Comparison of ENCODE assay signal across 13 cellular contexts in the genomic region with DNA sequence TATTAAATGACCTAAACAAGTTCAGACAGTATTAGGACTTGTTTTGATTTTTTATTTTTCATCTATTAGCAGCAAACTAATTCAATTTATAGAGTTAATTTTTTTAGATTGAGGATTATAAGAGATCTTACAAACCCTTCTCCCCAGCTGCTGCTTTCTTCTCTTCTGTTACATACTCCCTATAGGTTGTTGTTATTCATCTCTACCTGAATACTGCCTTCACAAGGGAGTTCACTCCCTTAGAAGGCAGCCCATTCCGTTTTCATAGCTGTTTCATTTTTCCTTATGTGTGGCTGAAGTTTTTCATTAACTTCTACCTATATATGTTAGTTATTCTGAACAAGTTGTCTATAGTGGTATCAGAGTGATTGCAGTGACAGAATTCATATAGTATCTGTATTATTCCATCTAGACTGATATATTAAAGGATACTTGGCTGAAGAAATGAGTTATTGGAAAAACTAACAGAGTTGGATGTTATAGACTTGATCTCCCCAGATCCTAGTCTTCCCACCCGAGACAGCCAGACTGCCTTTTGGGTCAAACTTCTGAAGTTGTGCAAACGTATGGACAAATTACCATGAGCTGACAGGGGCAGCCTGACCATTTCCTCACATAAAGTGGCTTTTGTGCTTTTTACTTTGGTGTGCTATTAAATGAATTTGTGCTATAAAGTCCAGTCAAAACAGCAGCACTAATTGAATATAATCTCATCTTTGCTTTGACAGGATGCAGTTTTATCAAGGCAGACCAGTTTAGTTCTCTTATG. TPM values are rescaled to one million over a fixed set of nuclear protein-coding genes. Genes with fewer than 3 reads are reported as not detected.
DNase-seq lines count a peak whose midpoint lies in the region; ATAC-seq and TF ChIP-seq lines count a peak whose summit lies in the region.
"Had no signal": no experiment of that assay in that cellular context is flagged by ENCODE, and none has a peak within 500 bp of the region (broad histone marks: within the 10 kb centered on the region; RNA-seq: fewer than 3 reads in every experiment).

No MANE protein-coding gene starts in this region.

- H3K4me3 Mint-ChIP-seq in activated B cell treated with CpG ODN at 0.5 μM for 24 hours = peak overlapping the region; percentile 30

- H3K27ac Mint-ChIP-seq in activated B cell treated with CpG ODN at 0.5 μM for 24 hours = peak overlapping the region; percentile 74

- no peak for TF ChIP-seq POLR2A in gastroesophageal sphincter (IDR thresholded peaks at IDR 0.05)

- H3K36me3 Mint-ChIP-seq in activated B cell treated with CpG ODN at 0.5 μM for 24 hours (ENCODE audit: low read depth) = peaks cover 30% of the 10 kb centered on the region

- no peaks in the 10 kb centered on the region for H3K27me3 ChIP-seq in right cardiac atrium (ENCODE audit: control insufficient read depth, insufficient read depth)
- no peaks in the 10 kb centered on the region for H3K27me3 ChIP-seq in gastroesophageal sphincter

- intact Hi-C loops in right cardiac atrium (cut with DNase I) = no loop called here
- intact Hi-C loops in left cardiac atrium (cut with DNase I) = no loop called here
- intact Hi-C loops in activated B cell treated with CpG ODN at 0.5 μM for 24 hours (cut with micrococcal nuclease) = loop anchor here (10.0 kb wide), 1 partner anchor 265 kb away; the partner anchor contains the start of gene STAT4

- no peaks in the 10 kb centered on the region for H3K9me3 Mint-ChIP-seq in activated B cell treated with CpG ODN at 0.5 μM for 24 hours

- H3K4me1 ChIP-seq in right cardiac atrium (ENCODE audit: control insufficient read depth, insufficient read depth, low read length) (peaks cover 3% of the 10 kb centered on the region), gastroesophageal sphincter (peaks cover 15 to 94% (median 27%) of the 10 kb centered on the region in 3 donors)

- H3K36me3 ChIP-seq in gastroesophageal sphincter = no peaks in the 10 kb centered on the region

- H3K9me3 ChIP-seq in right cardiac atrium (ENCODE audit: control insufficient read depth, low read length) (no peaks in the 10 kb centered on the region), gastroesophageal sphincter (no peaks in the 10 kb centered on the region)

- H3K4me1 Mint-ChIP-seq in activated B cell treated with CpG ODN at 0.5 μM for 24 hours = peaks cover 83% of the 10 kb centered on the region

- 77% methylated on average over 3 of the region's 3 CpGs for WGBS in right cardiac atrium
- 83 to 87% methylated on average over 3 of the region's 3 CpGs for WGBS in gastroesophageal sphincter (ENCODE audit: low coverage in 1 of 2), 2 donors

- ATAC-seq in right cardiac atrium (no peak), left cardiac atrium (no peak), activated B cell treated with CpG ODN at 0.5 μM for 24 hours (ENCODE audit: low read depth) (no peak), gastroesophageal sphincter (no peak), GM18868 (IDR thresholded peaks at IDR 0.05; ENCODE audit: unreplicated experiment) (no peak)

- H3K4me3 ChIP-seq in right cardiac atrium (ENCODE audit: low read length) (no peak overlapping the region), gastroesophageal sphincter (no peak overlapping the region)

- CTCF ChIA-PET in activated B cell treated with CpG ODN at 0.5 μM for 24 hours (lab: Charles Lee) = interaction anchor here (0.6 to 4.1 kb wide), 2 partner anchors 39 to 185 kb away, joined by 3 to 23 read pairs; no protein-coding TSS in a partner anchor

- DNase-seq in right cardiac atrium = no peak
- DNase-seq in left cardiac atrium = no peak
- no peak for DNase-seq in activated B cell treated with CpG ODN at 0.5 μM for 24 hours
- no peak for DNase-seq in stimulated activated CD4-positive, alpha-beta T cell treated with anti-CD3 and anti-CD28 coated beads, Interleukin-15, amount 100 ng/mL, for 24 hours
- no peak for DNase-seq in SKM-1 (lab: John Stamatoyannopoulos, UW; ENCODE audit: unreplicated experiment)
- no peak for DNase-seq in Kasumi-1 (lab: John Stamatoyannopoulos, UW)
- DNase-seq: C1 segment of cervical spinal cord, GDM1, midbrain had no signal

- TF ChIP-seq EP300 in gastroesophageal sphincter (IDR thresholded peaks at IDR 0.05) = no peak

- H3K27me3 Mint-ChIP-seq in activated B cell treated with CpG ODN at 0.5 μM for 24 hours = no peaks in the 10 kb centered on the region
- H3K27me3 Mint-ChIP-seq: brain had no signal

- POLR2A ChIA-PET in activated B cell treated with CpG ODN at 0.5 μM for 24 hours (lab: Charles Lee) = interaction anchor here (1.2 to 6.1 kb wide), 2 partner anchors 8 to 39 kb away, joined by 5 to 95 read pairs; partner anchors contain the start of gene GLS

- TF ChIP-seq CTCF in activated B cell treated with CpG ODN at 0.5 μM for 24 hours (IDR thresholded peaks at IDR 0.05) (no peak), gastroesophageal sphincter (IDR thresholded peaks at IDR 0.05) (no peak)

- H3K27ac ChIP-seq in right cardiac atrium (ENCODE audit: low read length) (peak overlapping the region; percentile 35), gastroesophageal sphincter (peak overlapping the region; percentile 18 to 56 (median 36))
- H3K27ac ChIP-seq: epithelial cell of prostate had no signal

RNA-seq across cellular contexts. Expression of gene GLS, which starts 8.7 kb away (rescaled TPM):
- 100 to 1,000 TPM in 1 of 4 donors, 10 to 100 TPM in 3; 79.8 to 106 (median 91.5) TPM for total RNA-seq in right cardiac atrium
- polyA plus RNA-seq in right cardiac atrium = 33.4 TPM
- 10 to 100 TPM; 81.8 to 92.6 TPM for total RNA-seq in left cardiac atrium
- total RNA-seq in activated B cell treated with CpG ODN at 0.5 μM for 24 hours = 212 and 255 TPM in 2 replicates
- 100 to 1,000 TPM in 3 of 4 donors, 10 to 100 TPM in 1; 85.4 to 219 (median 117) TPM for total RNA-seq in gastroesophageal sphincter
